8 cellular contexts compared by ENCODE assay signal in the genomic region with DNA sequence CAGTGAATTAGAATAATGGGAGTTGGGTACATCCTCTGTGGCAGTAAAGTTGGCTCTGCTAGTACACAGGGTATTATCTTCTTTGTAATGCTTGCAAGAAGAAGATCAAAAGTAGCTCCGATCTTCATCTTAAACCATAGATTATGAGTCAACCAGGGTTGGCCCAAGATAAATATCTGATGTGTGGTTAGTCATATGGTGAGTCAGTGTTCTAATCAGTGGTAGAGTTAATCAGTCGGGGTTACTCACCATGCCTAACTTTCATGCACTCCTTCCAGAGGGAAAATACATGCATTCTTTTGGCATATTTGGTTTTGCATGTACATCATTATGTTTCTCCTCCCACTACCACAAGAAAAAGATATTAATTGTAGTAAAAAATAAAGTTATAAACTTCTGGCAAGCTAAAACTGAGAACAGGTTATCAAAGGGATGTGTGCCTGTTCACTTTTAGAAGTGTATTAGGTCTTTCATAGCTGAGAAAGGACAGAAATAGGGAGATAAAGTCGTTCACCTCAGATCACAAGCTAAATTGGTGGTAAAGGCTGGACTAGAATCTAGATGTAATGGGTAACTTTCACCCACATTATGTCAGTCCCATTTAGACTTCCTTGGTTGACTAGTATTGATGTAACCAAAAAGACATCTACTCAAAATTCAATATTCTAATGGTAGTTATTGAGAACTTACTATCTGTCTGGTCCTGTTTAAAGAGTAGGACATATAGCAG.
DNase-seq lines count a peak whose midpoint lies in the region; ATAC-seq, FAIRE-seq and TF ChIP-seq lines count a peak whose summit lies in the region.
"Had no signal": no experiment of that assay in that cellular context is flagged by ENCODE, and none has a peak within 500 bp of the region (broad histone marks: within the 10 kb centered on the region; RNA-seq: fewer than 3 reads in every experiment).

No MANE protein-coding gene starts in this region.

- DNase-seq in H54 (ENCODE audit: insufficient read length, low spot score): no peak
- DNase-seq in OCI-M1 (lab: John Stamatoyannopoulos, UW): peak; percentile 39
- peak; percentile 87 for DNase-seq in fibroblast of gingiva (ENCODE audit: low read depth)
- DNase-seq in stimulated activated effector memory CD8-positive, alpha-beta T cell treated with anti-CD3 and anti-CD28 coated beads, Interleukin-12 subunit alpha, Interleukin-12 subunit beta, amount 100 ng/mL, for 72 hours (ENCODE audit: low spot score in 2 of 2): no peak
- DNase-seq in NCI-H345 treated with DMSO at 0.1 percent for 48 hours (lab: John Stamatoyannopoulos, UW; ENCODE audit: unreplicated experiment): no peak
- DNase-seq in cortex of kidney (lab: John Stamatoyannopoulos, UW): no peak
- DNase-seq in activated CD4-positive, alpha-beta memory T cell treated with anti-CD3 and anti-CD28 coated beads, Interleukin-2, amount 10 ng/mL, durations not matched to agents 7 days and 5 days: no peak
- DNase-seq: substantia nigra had no signal

- peak; percentile 98 for FAIRE-seq in H54 (lab: Jason Lieb, UNC)

- CTCF ChIA-PET in activated CD4-positive, alpha-beta memory T cell treated with anti-CD3 and anti-CD28 coated beads, Interleukin-2, amount 10 ng/mL, durations not matched to agents 7 days and 5 days (lab: Charles Lee): no interaction called here

- no peak overlapping the region for H3K4me3 Mint-ChIP-seq in stimulated activated effector memory CD8-positive, alpha-beta T cell treated with anti-CD3 and anti-CD28 coated beads, Interleukin-12 subunit alpha, Interleukin-12 subunit beta, amount 100 ng/mL, for 72 hours
- no peak overlapping the region for H3K4me3 Mint-ChIP-seq in activated CD4-positive, alpha-beta memory T cell treated with anti-CD3 and anti-CD28 coated beads, Interleukin-2, amount 10 ng/mL, durations not matched to agents 7 days and 5 days

- TF ChIP-seq POLR2A in H54 (IDR thresholded peaks at IDR 0.05; ENCODE audit: low read depth, low read length): no peak

- no peaks in the 10 kb centered on the region for H3K4me1 Mint-ChIP-seq in stimulated activated effector memory CD8-positive, alpha-beta T cell treated with anti-CD3 and anti-CD28 coated beads, Interleukin-12 subunit alpha, Interleukin-12 subunit beta, amount 100 ng/mL, for 72 hours
- H3K4me1 Mint-ChIP-seq in activated CD4-positive, alpha-beta memory T cell treated with anti-CD3 and anti-CD28 coated beads, Interleukin-2, amount 10 ng/mL, durations not matched to agents 7 days and 5 days: no peaks in the 10 kb centered on the region

- no peaks in the 10 kb centered on the region for H3K27me3 Mint-ChIP-seq in activated CD4-positive, alpha-beta memory T cell treated with anti-CD3 and anti-CD28 coated beads, Interleukin-2, amount 10 ng/mL, durations not matched to agents 7 days and 5 days

- H3K9me3 Mint-ChIP-seq in stimulated activated effector memory CD8-positive, alpha-beta T cell treated with anti-CD3 and anti-CD28 coated beads, Interleukin-12 subunit alpha, Interleukin-12 subunit beta, amount 100 ng/mL, for 72 hours: no peaks in the 10 kb centered on the region
- no peaks in the 10 kb centered on the region for H3K9me3 Mint-ChIP-seq in activated CD4-positive, alpha-beta memory T cell treated with anti-CD3 and anti-CD28 coated beads, Interleukin-2, amount 10 ng/mL, durations not matched to agents 7 days and 5 days

- ATAC-seq in stimulated activated effector memory CD8-positive, alpha-beta T cell treated with anti-CD3 and anti-CD28 coated beads, Interleukin-12 subunit alpha, Interleukin-12 subunit beta, amount 100 ng/mL, for 72 hours: peak; percentile 70

- no peaks in the 10 kb centered on the region for H3K36me3 Mint-ChIP-seq in stimulated activated effector memory CD8-positive, alpha-beta T cell treated with anti-CD3 and anti-CD28 coated beads, Interleukin-12 subunit alpha, Interleukin-12 subunit beta, amount 100 ng/mL, for 72 hours
- no peaks in the 10 kb centered on the region for H3K36me3 Mint-ChIP-seq in activated CD4-positive, alpha-beta memory T cell treated with anti-CD3 and anti-CD28 coated beads, Interleukin-2, amount 10 ng/mL, durations not matched to agents 7 days and 5 days (ENCODE audit: low read depth)

- POLR2A ChIA-PET in activated CD4-positive, alpha-beta memory T cell treated with anti-CD3 and anti-CD28 coated beads, Interleukin-2, amount 10 ng/mL, durations not matched to agents 7 days and 5 days (lab: Charles Lee): no interaction called here

- H3K27ac Mint-ChIP-seq in stimulated activated effector memory CD8-positive, alpha-beta T cell treated with anti-CD3 and anti-CD28 coated beads, Interleukin-12 subunit alpha, Interleukin-12 subunit beta, amount 100 ng/mL, for 72 hours: no peak overlapping the region
- no peak overlapping the region for H3K27ac Mint-ChIP-seq in activated CD4-positive, alpha-beta memory T cell treated with anti-CD3 and anti-CD28 coated beads, Interleukin-2, amount 10 ng/mL, durations not matched to agents 7 days and 5 days

Comparison
In these comparisons a context has a peak if more than half of its experiments do, and no peak if none do; other contexts are left out.
1. DNase-seq: peak in OCI-M1 (single experiment) and fibroblast of gingiva (single experiment); none in H54 (single experiment), stimulated activated effector memory CD8-positive, alpha-beta T cell treated with anti-CD3 and anti-CD28 coated beads, Interleukin-12 subunit alpha, Interleukin-12 subunit beta, amount 100 ng/mL, for 72 hours (0 of 2), NCI-H345 treated with DMSO at 0.1 percent for 48 hours (single experiment), cortex of kidney (single experiment) and activated CD4-positive, alpha-beta memory T cell treated with anti-CD3 and anti-CD28 coated beads, Interleukin-2, amount 10 ng/mL, durations not matched to agents 7 days and 5 days (single experiment).